1 cellular context compared by ENCODE assay signal in the genomic region with DNA sequence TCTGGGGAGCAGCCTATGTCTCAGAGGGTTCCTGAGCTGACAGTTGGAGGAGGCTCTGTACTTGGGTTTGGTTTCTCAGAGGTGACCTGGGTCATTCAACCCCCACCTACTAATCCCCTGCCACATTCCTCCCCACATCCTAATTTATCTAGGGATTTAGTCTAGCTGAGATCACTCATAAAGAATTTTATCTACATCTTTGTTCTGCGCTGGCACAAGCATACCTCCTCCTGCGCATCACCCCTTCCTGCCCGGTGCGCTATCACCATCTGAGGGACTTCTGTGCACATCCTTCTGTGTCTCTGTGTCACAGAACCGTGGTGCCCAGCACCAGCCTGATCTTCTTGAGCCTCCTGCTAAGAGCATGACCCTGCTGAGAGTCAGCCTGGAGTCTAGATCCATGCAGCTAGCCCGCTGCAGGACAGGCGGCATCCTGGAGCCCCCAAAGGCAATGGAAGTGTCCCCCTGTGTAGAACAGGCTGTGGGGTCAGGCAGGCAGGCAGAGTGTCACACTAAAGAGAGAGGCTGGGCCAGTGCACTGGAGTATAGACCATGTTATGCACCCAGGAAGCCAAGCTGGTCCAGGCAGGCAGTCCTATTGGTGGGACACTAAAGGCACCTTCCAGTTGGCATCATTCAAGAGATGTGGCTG.
TF ChIP-seq lines count a peak whose summit lies in the region.

No MANE protein-coding gene starts in this region.

TF ChIP-seq in IMR-90, 13 proteins besides CTCF, POLR2A, EP300 and RAD21 (continued from another document):
- TF ChIP-seq CHD1 (IDR thresholded peaks at IDR 0.05; ENCODE audit: low read depth, low read length) (no peak), CEBPB (IDR thresholded peaks at IDR 0.05; ENCODE audit: low read depth, low read length) (no peak), SMC3 (IDR thresholded peaks at IDR 0.05; ENCODE audit: low read depth, low read length) (no peak), FOS (IDR thresholded peaks at IDR 0.05; ENCODE audit: low read depth, low read length) (no peak), MAZ (IDR thresholded peaks at IDR 0.05; ENCODE audit: borderline replicate concordance, low read depth, low read length) (no peak), NFE2L2 (IDR thresholded peaks at IDR 0.05; ENCODE audit: low read depth, low read length) (no peak), RFX5 (IDR thresholded peaks at IDR 0.05; ENCODE audit: low read depth, low read length) (no peak), MAFK (IDR thresholded peaks at IDR 0.05; ENCODE audit: low read depth, low read length) (no peak)
- TF ChIP-seq, protein P1, sequence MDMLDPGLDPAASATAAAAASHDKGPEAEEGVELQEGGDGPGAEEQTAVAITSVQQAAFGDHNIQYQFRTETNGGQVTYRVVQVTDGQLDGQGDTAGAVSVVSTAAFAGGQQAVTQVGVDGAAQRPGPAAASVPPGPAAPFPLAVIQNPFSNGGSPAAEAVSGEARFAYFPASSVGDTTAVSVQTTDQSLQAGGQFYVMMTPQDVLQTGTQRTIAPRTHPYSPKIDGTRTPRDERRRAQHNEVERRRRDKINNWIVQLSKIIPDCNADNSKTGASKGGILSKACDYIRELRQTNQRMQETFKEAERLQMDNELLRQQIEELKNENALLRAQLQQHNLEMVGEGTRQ (IDR thresholded peaks at IDR 0.05; ENCODE audit: low read depth, low read length) = no peak
- TF ChIP-seq, protein P2, sequence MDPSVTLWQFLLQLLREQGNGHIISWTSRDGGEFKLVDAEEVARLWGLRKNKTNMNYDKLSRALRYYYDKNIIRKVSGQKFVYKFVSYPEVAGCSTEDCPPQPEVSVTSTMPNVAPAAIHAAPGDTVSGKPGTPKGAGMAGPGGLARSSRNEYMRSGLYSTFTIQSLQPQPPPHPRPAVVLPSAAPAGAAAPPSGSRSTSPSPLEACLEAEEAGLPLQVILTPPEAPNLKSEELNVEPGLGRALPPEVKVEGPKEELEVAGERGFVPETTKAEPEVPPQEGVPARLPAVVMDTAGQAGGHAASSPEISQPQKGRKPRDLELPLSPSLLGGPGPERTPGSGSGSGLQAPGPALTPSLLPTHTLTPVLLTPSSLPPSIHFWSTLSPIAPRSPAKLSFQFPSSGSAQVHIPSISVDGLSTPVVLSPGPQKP (IDR thresholded peaks at IDR 0.05; ENCODE audit: borderline replicate concordance, low read depth, low read length) = no peak
